ENCODE assay signal across 8 cellular contexts in the genomic region with DNA sequence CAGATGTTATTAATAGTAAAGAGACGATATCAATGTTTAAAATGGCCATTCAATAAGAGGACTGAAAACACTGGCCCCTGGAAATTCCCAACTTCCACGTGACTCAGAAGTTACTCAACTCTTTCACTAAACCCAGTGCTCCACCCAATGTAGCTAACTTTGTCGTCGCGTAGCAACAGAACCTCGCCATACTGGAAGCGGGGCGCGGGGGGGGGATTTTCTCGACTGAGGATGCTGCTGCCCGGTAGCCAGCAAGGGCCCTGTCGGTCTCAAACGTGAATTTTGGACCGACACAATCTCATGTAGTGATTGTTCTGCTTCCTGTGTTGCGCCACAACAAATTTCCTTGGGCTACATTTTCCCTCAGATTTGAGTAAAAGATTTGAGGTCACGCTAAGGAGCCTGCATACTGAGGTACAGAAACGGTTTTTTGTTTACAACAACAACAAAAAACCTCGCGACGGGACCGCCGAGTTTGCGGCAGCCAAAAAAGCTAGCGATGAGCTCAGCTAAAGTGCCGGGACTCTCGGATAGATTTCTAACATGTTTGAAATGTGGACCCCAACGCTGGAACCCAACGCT. TPM values are rescaled to one million over a fixed set of nuclear protein-coding genes. Genes with fewer than 3 reads are reported as not detected.
DNase-seq lines count a peak whose midpoint lies in the region; ATAC-seq, FAIRE-seq and TF ChIP-seq lines count a peak whose summit lies in the region.

No MANE protein-coding gene starts in this region.

- no peaks in the 10 kb centered on the region for H4K20me1 ChIP-seq in keratinocyte (ENCODE audit: control insufficient read depth, extremely low read depth, insufficient read depth, low read length)

- ATAC-seq in HG02938 (IDR thresholded peaks at IDR 0.05; ENCODE audit: unreplicated experiment) (peak; percentile 46), HG02763 (IDR thresholded peaks at IDR 0.05; ENCODE audit: unreplicated experiment) (no peak)

- DNase-seq in GM10266 (ENCODE audit: extremely low spot score) (peak; percentile 58), NCI-H2196 (lab: John Stamatoyannopoulos, UW; ENCODE audit: unreplicated experiment) (peak; percentile 58), cerebellum (ENCODE audit: low spot score) (peak; percentile 50), keratinocyte (ENCODE audit: low read depth, low spot score) (peak; percentile 86)
- DNase-seq in activated CD4-positive, CD25-positive, alpha-beta regulatory T cell treated with anti-CD3 and anti-CD28 coated beads, Interleukin-2, amount 50 U/mL, for 72 hours, result peak; percentile 75
- DNase-seq in stimulated activated CD4-positive, alpha-beta T cell treated with anti-CD3 and anti-CD28 coated beads, Interleukin-12 subunit alpha, Interleukin-12 subunit beta, amount 100 ng/mL, for 48 hours (ENCODE audit: low read depth in 2 of 3, low spot score in 1 of 3), result peak; percentile 65 to 89 (median 71)

- no peaks in the 10 kb centered on the region for H3K9me3 ChIP-seq in keratinocyte (ENCODE audit: control insufficient read depth, low read depth, low read length)

- peak overlapping the region; percentile 98 for H3K4me2 ChIP-seq in keratinocyte (ENCODE audit: control insufficient read depth, extremely low read depth, insufficient read depth, low read depth, low read length)

- dilution Hi-C loops in keratinocyte (cut with MboI; ENCODE audit: extremely low pct_ligation_motif_present, low sequenced_read_pairs), result no loop called here

- H3K9ac ChIP-seq in keratinocyte (ENCODE audit: control insufficient read depth, extremely low read depth, insufficient read depth, low read length), result peak overlapping the region; percentile 100

- peaks cover 57% of the 10 kb centered on the region for H3K4me1 ChIP-seq in keratinocyte (ENCODE audit: control insufficient read depth, extremely low read depth, insufficient read depth, low read length)

- no peaks in the 10 kb centered on the region for H3K36me3 ChIP-seq in keratinocyte (ENCODE audit: control insufficient read depth in 2 of 2, extremely low read depth in 1 of 2, insufficient read depth in 2 of 2, low read length in 2 of 2)

- peak; percentile 88 for FAIRE-seq in keratinocyte (lab: Jason Lieb, UNC)

- TF ChIP-seq CTCF in GM10266 (IDR thresholded peaks at IDR 0.05; ENCODE audit: control insufficient read depth, insufficient read depth, low read depth, missing control alignments) (no peak), keratinocyte (optimal IDR thresholded peaks at IDR 0.05 in 1 of 3, IDR thresholded peaks at IDR 0.05 in 1 of 3, conservative IDR thresholded peaks at IDR 0.05 in 1 of 3; ENCODE audit: extremely low read depth in 1 of 3, insufficient read depth in 2 of 3, low read length in 3 of 3) (no peak)

- H3K27me3 ChIP-seq in keratinocyte (ENCODE audit: control insufficient read depth, extremely low read depth, insufficient read depth, low read length), result no peaks in the 10 kb centered on the region

- H2AFZ ChIP-seq in keratinocyte (ENCODE audit: control insufficient read depth, low read length), result no peak overlapping the region

- peak overlapping the region; percentile 99 for H3K27ac ChIP-seq in keratinocyte (ENCODE audit: control insufficient read depth, insufficient read depth, low read length)

- H3K9me1 ChIP-seq in keratinocyte (ENCODE audit: control insufficient read depth, extremely low read depth, insufficient read depth, low read length), result no peaks in the 10 kb centered on the region

- H3K4me3 ChIP-seq in keratinocyte (ENCODE audit: control insufficient read depth in 2 of 3, extremely low read depth in 1 of 3, insufficient read depth in 2 of 3, low read depth in 1 of 3, low read length in 3 of 3), result peak overlapping the region; percentile 41 to 79 (median 74)

- peaks cover 13% of the 10 kb centered on the region for H3K79me2 ChIP-seq in keratinocyte (ENCODE audit: control insufficient read depth, insufficient read depth, low read length)

RNA-seq across cellular contexts. Expression of a gene that starts 1.0 kb away (rescaled TPM):
- 9.4 TPM for total RNA-seq in cerebellum
- polyA plus RNA-seq in keratinocyte, result 6.1 to 10.9 TPM (median 10.4 TPM) in 3 replicates
- 0.52 TPM for polyA plus RNA-seq in keratinocyte (2011; ENCODE audit: low read depth)
- polyA plus RNA-seq in keratinocyte (2011; cell fraction: cytosol; rRNA removed), result 8.5 and 13.2 TPM in 2 replicates
- 8.1 and 11.3 TPM in 2 replicates for polyA plus RNA-seq in keratinocyte (2011; cell fraction: nucleus; rRNA removed)
- 2.9 and 10.3 TPM in 2 replicates for polyA plus RNA-seq in keratinocyte (2012; ENCODE audit: low replicate concordance)
- 1.4 to 4.9 TPM (median 2.2 TPM) in 3 replicates for polyA minus RNA-seq in keratinocyte
- polyA minus RNA-seq in keratinocyte (2011; cell fraction: cytosol; rRNA and poly(A)+ RNA removed), result 4.8 TPM
- 0.95 and 3.3 TPM in 2 replicates for polyA minus RNA-seq in keratinocyte (2011; cell fraction: nucleus; rRNA and poly(A)+ RNA removed)

RNA-seq across cellular contexts. Expression of a gene that starts 35.3 kb away (rescaled TPM):
- total RNA-seq in cerebellum, result 0.09 TPM
- polyA plus RNA-seq in keratinocyte, result 2,386 to 3,374 TPM (median 2,587 TPM) in 3 replicates
- 1,575 TPM for polyA plus RNA-seq in keratinocyte (2011; ENCODE audit: low read depth)
- 607 and 731 TPM in 2 replicates for polyA plus RNA-seq in keratinocyte (2011; cell fraction: cytosol; rRNA removed)
- 5,094 and 5,558 TPM in 2 replicates for polyA plus RNA-seq in keratinocyte (2011; cell fraction: nucleus; rRNA removed)
- 1,046 and 1,745 TPM in 2 replicates for polyA plus RNA-seq in keratinocyte (2012; ENCODE audit: low replicate concordance)
- polyA minus RNA-seq in keratinocyte, result 1,846 to 2,703 TPM (median 1,967 TPM) in 3 replicates
- polyA minus RNA-seq in keratinocyte (2011; cell fraction: cytosol; rRNA and poly(A)+ RNA removed), result 838 TPM
- polyA minus RNA-seq in keratinocyte (2011; cell fraction: nucleus; rRNA and poly(A)+ RNA removed), result 2,909 and 4,339 TPM in 2 replicates
